1 cellular context compared by ENCODE assay signal in the genomic region with DNA sequence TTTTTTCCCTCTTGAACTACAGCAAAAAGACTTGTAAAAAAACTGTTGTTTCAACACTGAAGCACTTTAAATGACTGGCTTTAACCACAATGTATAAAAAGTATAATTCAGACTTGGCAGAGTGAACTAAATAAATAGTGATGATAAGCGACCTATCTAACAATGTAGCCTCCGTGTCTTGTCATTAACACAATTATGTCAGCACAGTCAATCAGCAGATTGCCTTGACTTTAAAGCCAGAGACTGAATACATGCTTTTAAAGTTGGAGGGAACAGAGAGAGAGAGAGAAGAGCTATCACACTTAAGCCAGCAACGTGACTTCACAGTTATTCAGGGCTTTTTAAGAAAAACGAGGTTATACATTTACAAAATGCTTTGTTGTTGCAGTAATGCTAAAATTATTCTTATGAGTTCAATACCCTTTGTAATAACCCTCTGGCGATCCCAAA.
TF ChIP-seq lines count a peak whose summit lies in the region.

No MANE protein-coding gene starts in this region.

TF ChIP-seq in GM23338, 12 proteins besides CTCF, POLR2A, EP300 and RAD21:
- TF ChIP-seq, protein P1, sequence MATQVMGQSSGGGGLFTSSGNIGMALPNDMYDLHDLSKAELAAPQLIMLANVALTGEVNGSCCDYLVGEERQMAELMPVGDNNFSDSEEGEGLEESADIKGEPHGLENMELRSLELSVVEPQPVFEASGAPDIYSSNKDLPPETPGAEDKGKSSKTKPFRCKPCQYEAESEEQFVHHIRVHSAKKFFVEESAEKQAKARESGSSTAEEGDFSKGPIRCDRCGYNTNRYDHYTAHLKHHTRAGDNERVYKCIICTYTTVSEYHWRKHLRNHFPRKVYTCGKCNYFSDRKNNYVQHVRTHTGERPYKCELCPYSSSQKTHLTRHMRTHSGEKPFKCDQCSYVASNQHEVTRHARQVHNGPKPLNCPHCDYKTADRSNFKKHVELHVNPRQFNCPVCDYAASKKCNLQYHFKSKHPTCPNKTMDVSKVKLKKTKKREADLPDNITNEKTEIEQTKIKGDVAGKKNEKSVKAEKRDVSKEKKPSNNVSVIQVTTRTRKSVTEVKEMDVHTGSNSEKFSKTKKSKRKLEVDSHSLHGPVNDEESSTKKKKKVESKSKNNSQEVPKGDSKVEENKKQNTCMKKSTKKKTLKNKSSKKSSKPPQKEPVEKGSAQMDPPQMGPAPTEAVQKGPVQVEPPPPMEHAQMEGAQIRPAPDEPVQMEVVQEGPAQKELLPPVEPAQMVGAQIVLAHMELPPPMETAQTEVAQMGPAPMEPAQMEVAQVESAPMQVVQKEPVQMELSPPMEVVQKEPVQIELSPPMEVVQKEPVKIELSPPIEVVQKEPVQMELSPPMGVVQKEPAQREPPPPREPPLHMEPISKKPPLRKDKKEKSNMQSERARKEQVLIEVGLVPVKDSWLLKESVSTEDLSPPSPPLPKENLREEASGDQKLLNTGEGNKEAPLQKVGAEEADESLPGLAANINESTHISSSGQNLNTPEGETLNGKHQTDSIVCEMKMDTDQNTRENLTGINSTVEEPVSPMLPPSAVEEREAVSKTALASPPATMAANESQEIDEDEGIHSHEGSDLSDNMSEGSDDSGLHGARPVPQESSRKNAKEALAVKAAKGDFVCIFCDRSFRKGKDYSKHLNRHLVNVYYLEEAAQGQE (IDR thresholded peaks at IDR 0.05; ENCODE audit: unreplicated experiment), result no peak
- no peak for TF ChIP-seq JUNB (IDR thresholded peaks at IDR 0.05; ENCODE audit: unreplicated experiment)
- TF ChIP-seq ETS1 (IDR thresholded peaks at IDR 0.05), result no peak
- no peak for TF ChIP-seq ZNF331 (CRISPR knock-in tag; IDR thresholded peaks at IDR 0.05; ENCODE audit: low read depth)
- no peak for TF ChIP-seq NANOG (IDR thresholded peaks at IDR 0.05; ENCODE audit: borderline replicate concordance)
- no peak for TF ChIP-seq ZNF462 (CRISPR knock-in tag; IDR thresholded peaks at IDR 0.05)
- TF ChIP-seq POLR2AphosphoS5 (IDR thresholded peaks at IDR 0.05; ENCODE audit: low read depth), result no peak
- no peak for TF ChIP-seq STAT1 (IDR thresholded peaks at IDR 0.05; ENCODE audit: unreplicated experiment)
- TF ChIP-seq EZH2phosphoT487 (IDR thresholded peaks at IDR 0.05; ENCODE audit: unreplicated experiment), result no peak
- no peak for TF ChIP-seq CREB1 (CRISPR knock-in tag; IDR thresholded peaks at IDR 0.05; ENCODE audit: low read depth)
- no peak for TF ChIP-seq EZH2 (IDR thresholded peaks at IDR 0.05; ENCODE audit: low read depth, unreplicated experiment)
- TF ChIP-seq ZNF114 (CRISPR knock-in tag; IDR thresholded peaks at IDR 0.05), result no peak
